27 cellular contexts compared by ENCODE assay signal in genomic region chr15:31151301-31152233, GRCh38. TPM values are rescaled to one million over a fixed set of nuclear protein-coding genes. Genes with fewer than 3 reads are reported as not detected.
A peak's percentile ranks its signal among the peaks of the same experiment; 100 is the strongest.
DNase-seq lines count a peak whose midpoint lies in the region; ATAC-seq and TF ChIP-seq lines count a peak whose summit lies in the region.
"Had no signal": no experiment of that assay in that cellular context is flagged by ENCODE, and none has a peak within 500 bp of the region (broad histone marks: within the 10 kb centered on the region; RNA-seq: fewer than 3 reads in every experiment).

No MANE protein-coding gene starts in this region.

- CTCF ChIA-PET in GM10248 (lab: Yijun Ruan, JAX): interaction anchor here (1.5 to 2.2 kb wide), 2 partner anchors 23 to 49 kb away, joined by 3 to 8 read pairs; no protein-coding TSS in a partner anchor
- CTCF ChIA-PET in WTC11 (lab: Charles Lee): interaction anchor here (0.9 to 1.3 kb wide), 3 partner anchors 22 to 284 kb away, joined by 3 to 4 read pairs (median 3); no protein-coding TSS in a partner anchor

- no peak overlapping the region for H3K23ac ChIP-seq in neuronal stem cell (ENCODE audit: low read depth, low read length, poor library complexity)

- H2BK12ac ChIP-seq in neuronal stem cell (ENCODE audit: low read length): no peak overlapping the region

- DNase-seq in GM10248 (ENCODE audit: extremely low spot score) (peak; percentile 6), WTC11 (ENCODE audit: low spot score) (no peak), neuronal stem cell (ENCODE audit: low spot score) (no peak), type B pancreatic cell (ENCODE audit: extremely low spot score, unreplicated experiment) (no peak), immature natural killer cell (no peak)
- DNase-seq: ACHN; activated CD4-positive, alpha-beta T cell treated with anti-CD3 and anti-CD28 coated beads for 36 hours; activated naive CD8-positive, alpha-beta T cell treated with anti-CD3 and anti-CD28 coated beads, Interleukin-2, amount 50 U/mL, for 24 hours; activated T-cell treated with anti-CD3 and anti-CD28 coated beads, Interleukin-2, amount 50 U/mL, for 72 hours; cortex of kidney; effector memory CD8-positive, alpha-beta T cell; erythroblast; nephron progenitor cell; pancreas; SHP77; small intestine; stimulated activated CD4-positive, alpha-beta T cell treated with anti-CD3 and anti-CD28 coated beads, Interleukin-1b, Interleukin-23, amount 100 ng/mL, for 48 hours; stimulated activated naive CD8-positive, alpha-beta T cell treated with anti-CD3 and anti-CD28 coated beads, Interleukin-15, Interleukin-2, amounts not matched to agents 100 U/mL and 50 U/mL, for 24 hours had no signal

- no peaks in the 10 kb centered on the region for H3K27me3 ChIP-seq in iPS-15b (ENCODE audit: control insufficient read depth, insufficient read depth, low read length)
- peaks cover 0 to 23% (median 0%) of the 10 kb centered on the region in 3 experiments for H3K27me3 ChIP-seq in neuronal stem cell (ENCODE audit: control insufficient read depth in 3 of 3, insufficient read depth in 3 of 3, low read depth in 1 of 3, low read length in 3 of 3)
- H3K27me3 ChIP-seq: BLaER1, foreskin keratinocyte, pancreas, testis had no signal

- peak overlapping the region; percentile 29 for H3K4me2 ChIP-seq in neuronal stem cell (ENCODE audit: insufficient read depth, low read length, poor library complexity, severe bottlenecking)
- H3K4me2 ChIP-seq: BLaER1 had no signal

- H3K36me3 ChIP-seq in iPS-15b (ENCODE audit: control insufficient read depth, insufficient read depth, low read length) (no peaks in the 10 kb centered on the region), neuronal stem cell (replicated peaks in 1 of 2; ENCODE audit: control insufficient read depth in 2 of 2, insufficient read depth in 2 of 2, low read length in 2 of 2) (no peaks in the 10 kb centered on the region)
- H3K36me3 ChIP-seq: BLaER1, pancreas had no signal

- H3K4me3 ChIP-seq in iPS-15b (ENCODE audit: low read depth, low read length): no peak overlapping the region
- peak overlapping the region in 1 of 2 donors; percentile 22 for H3K4me3 ChIP-seq in neuronal stem cell (ENCODE audit: low read length in 2 of 2)
- H3K4me3 ChIP-seq: BLaER1, pancreas, testis had no signal

- peaks cover 6% of the 10 kb centered on the region for H3K36me3 Mint-ChIP-seq in WTC11
- no peaks in the 10 kb centered on the region for H3K36me3 Mint-ChIP-seq in type B pancreatic cell
- H3K36me3 Mint-ChIP-seq in immature natural killer cell: no peaks in the 10 kb centered on the region

- peak overlapping the region; percentile 3 for H3K14ac ChIP-seq in neuronal stem cell (ENCODE audit: low read length)

- no peaks in the 10 kb centered on the region for H3K79me1 ChIP-seq in neuronal stem cell (ENCODE audit: low read depth, low read length)

- no peak for TF ChIP-seq CTCF in GM10248 (IDR thresholded peaks at IDR 0.05; ENCODE audit: control extremely low read depth, extremely low read depth, low read depth, missing control alignments)
- no peak for TF ChIP-seq CTCF in WTC11 (IDR thresholded peaks at IDR 0.05)
- no peak for TF ChIP-seq CTCF in type B pancreatic cell (conservative IDR thresholded peaks at IDR 0.05)

- H3K27me3 Mint-ChIP-seq in WTC11 (ENCODE audit: low read depth): peaks cover 3% of the 10 kb centered on the region
- H3K27me3 Mint-ChIP-seq in type B pancreatic cell: no peaks in the 10 kb centered on the region
- no peaks in the 10 kb centered on the region for H3K27me3 Mint-ChIP-seq in immature natural killer cell (ENCODE audit: low read depth in 3 of 3)
- H3K27me3 Mint-ChIP-seq: activated CD4-positive, alpha-beta T cell treated with anti-CD3 and anti-CD28 coated beads for 36 hours; activated naive CD8-positive, alpha-beta T cell treated with anti-CD3 and anti-CD28 coated beads, Interleukin-2, amount 50 U/mL, for 24 hours had no signal

- H3K9ac ChIP-seq in iPS-15b (ENCODE audit: low read depth, low read length): peak overlapping the region; percentile 9
- H3K9ac ChIP-seq in neuronal stem cell (ENCODE audit: low read depth, low read length, poor library complexity): no peak overlapping the region
- H3K9ac ChIP-seq: BLaER1 had no signal

- H3K27ac ChIP-seq in neuronal stem cell (replicated peaks; ENCODE audit: low read length): no peak overlapping the region
- H3K27ac ChIP-seq: BLaER1, foreskin keratinocyte, pancreas, testis had no signal

- peak overlapping the region; percentile 99 for H3K27ac Mint-ChIP-seq in WTC11
- H3K27ac Mint-ChIP-seq in type B pancreatic cell: no peak overlapping the region
- no peak overlapping the region for H3K27ac Mint-ChIP-seq in immature natural killer cell
- H3K27ac Mint-ChIP-seq: activated CD4-positive, alpha-beta T cell treated with anti-CD3 and anti-CD28 coated beads for 36 hours; activated naive CD8-positive, alpha-beta T cell treated with anti-CD3 and anti-CD28 coated beads, Interleukin-2, amount 50 U/mL, for 24 hours; activated T-cell treated with anti-CD3 and anti-CD28 coated beads, Interleukin-2, amount 50 U/mL, for 72 hours; effector memory CD8-positive, alpha-beta T cell; nephron progenitor cell had no signal

- H3K9me3 Mint-ChIP-seq in WTC11 (peaks cover 4% of the 10 kb centered on the region), type B pancreatic cell (no peaks in the 10 kb centered on the region), immature natural killer cell (peaks cover 0 to 1% (median 0%) of the 10 kb centered on the region in 6 donors)
- H3K9me3 Mint-ChIP-seq: activated naive CD8-positive, alpha-beta T cell treated with anti-CD3 and anti-CD28 coated beads, Interleukin-2, amount 50 U/mL, for 24 hours; activated T-cell treated with anti-CD3 and anti-CD28 coated beads, Interleukin-2, amount 50 U/mL, for 72 hours; effector memory CD8-positive, alpha-beta T cell had no signal

- H3K4ac ChIP-seq in neuronal stem cell (ENCODE audit: low read length): no peak overlapping the region

- H3K9me3 ChIP-seq in iPS-15b (ENCODE audit: control insufficient read depth, insufficient read depth, low read length) (no peaks in the 10 kb centered on the region), neuronal stem cell (replicated peaks in 1 of 2; ENCODE audit: control insufficient read depth in 2 of 2, insufficient read depth in 1 of 2, low read depth in 1 of 2, low read length in 2 of 2) (peaks cover 0 to 6% of the 10 kb centered on the region in 2 donors)
- H3K9me3 ChIP-seq: pancreas, testis had no signal

- WGBS in neuronal stem cell (ENCODE audit: extremely low coverage in 2 of 2, insufficient read length in 2 of 2, insufficient replicate concordance in 1 of 2), 2 donors: no CpG with 5 or more reads among the region's 5 CpGs

- peak overlapping the region; percentile 84 for H3K18ac ChIP-seq in neuronal stem cell (ENCODE audit: low read length)

- H2BK15ac ChIP-seq in neuronal stem cell (ENCODE audit: low read length): peak overlapping the region; percentile 26

- H3K4me1 ChIP-seq in iPS-15b (ENCODE audit: control insufficient read depth, insufficient read depth, low read length) (peaks cover 26% of the 10 kb centered on the region), neuronal stem cell (ENCODE audit: control insufficient read depth in 2 of 2, insufficient read depth in 1 of 2, low read depth in 1 of 2, low read length in 2 of 2) (peaks cover 15 to 27% of the 10 kb centered on the region in 2 donors)
- H3K4me1 ChIP-seq: pancreas, testis had no signal

- H3K4me3 Mint-ChIP-seq in WTC11 (no peak overlapping the region), type B pancreatic cell (no peak overlapping the region), immature natural killer cell (no peak overlapping the region)
- H3K4me3 Mint-ChIP-seq: activated CD4-positive, alpha-beta T cell treated with anti-CD3 and anti-CD28 coated beads for 36 hours; activated naive CD8-positive, alpha-beta T cell treated with anti-CD3 and anti-CD28 coated beads, Interleukin-2, amount 50 U/mL, for 24 hours; activated T-cell treated with anti-CD3 and anti-CD28 coated beads, Interleukin-2, amount 50 U/mL, for 72 hours; effector memory CD8-positive, alpha-beta T cell; nephron progenitor cell had no signal

- peak overlapping the region; percentile 1 for H2AFZ ChIP-seq in neuronal stem cell (ENCODE audit: low read length)

- peak overlapping the region; percentile 19 for H4K91ac ChIP-seq in neuronal stem cell (ENCODE audit: low read depth, low read length, poor library complexity)

- H2AK5ac ChIP-seq in neuronal stem cell (ENCODE audit: low read depth, low read length): peak overlapping the region; percentile 38

- H3K4me1 Mint-ChIP-seq in WTC11: peaks cover 80% of the 10 kb centered on the region
- no peaks in the 10 kb centered on the region for H3K4me1 Mint-ChIP-seq in type B pancreatic cell (ENCODE audit: unreplicated experiment)
- H3K4me1 Mint-ChIP-seq in immature natural killer cell: no peaks in the 10 kb centered on the region
- H3K4me1 Mint-ChIP-seq: activated CD4-positive, alpha-beta T cell treated with anti-CD3 and anti-CD28 coated beads for 36 hours; activated naive CD8-positive, alpha-beta T cell treated with anti-CD3 and anti-CD28 coated beads, Interleukin-2, amount 50 U/mL, for 24 hours had no signal

- no peak overlapping the region for H2BK5ac ChIP-seq in neuronal stem cell (ENCODE audit: low read length)

- ATAC-seq in WTC11: no peak
- no peak for ATAC-seq in GM21528 (IDR thresholded peaks at IDR 0.05; ENCODE audit: low FRiP score, unreplicated experiment)
- ATAC-seq in HG03175 (IDR thresholded peaks at IDR 0.05; ENCODE audit: unreplicated experiment): no peak
- ATAC-seq: activated CD4-positive, alpha-beta T cell treated with anti-CD3 and anti-CD28 coated beads for 36 hours; activated naive CD8-positive, alpha-beta T cell treated with anti-CD3 and anti-CD28 coated beads, Interleukin-2, amount 50 U/mL, for 24 hours; activated T-cell treated with anti-CD3 and anti-CD28 coated beads, Interleukin-2, amount 50 U/mL, for 72 hours; effector memory CD8-positive, alpha-beta T cell; Panc1; pancreas; stimulated activated naive CD8-positive, alpha-beta T cell treated with anti-CD3 and anti-CD28 coated beads, Interleukin-15, Interleukin-2, amounts not matched to agents 100 U/mL and 50 U/mL, for 24 hours had no signal

- POLR2A ChIA-PET in GM10248 (lab: Yijun Ruan, JAX): no interaction called here
- POLR2A ChIA-PET in WTC11 (lab: Charles Lee): no interaction called here

- H2BK120ac ChIP-seq in neuronal stem cell (ENCODE audit: low read depth, low read length): no peak overlapping the region

- H4K8ac ChIP-seq in neuronal stem cell (ENCODE audit: low read depth, low read length): no peak overlapping the region

TF ChIP-seq in WTC11, 78 proteins besides CTCF, POLR2A, EP300 and RAD21 (continues in another document):
- TF ChIP-seq ZNF232 (CRISPR knock-in tag; IDR thresholded peaks at IDR 0.05): no peak
- TF ChIP-seq GABPB1 (CRISPR knock-in tag; IDR thresholded peaks at IDR 0.05): no peak
- no peak for TF ChIP-seq ZNF317 (CRISPR knock-in tag; IDR thresholded peaks at IDR 0.05; ENCODE audit: borderline replicate concordance, low read depth)

RNA-seq across cellular contexts. Expression of gene TRPM1, which starts 50.0 kb away (rescaled TPM):
- total RNA-seq in WTC11 (2021) (0.32 to 1.2 TPM (median 0.77 TPM) in 3 replicates), type B pancreatic cell (ENCODE audit: low replicate concordance) (9.5 TPM in 1 of 2 replicates, not detected in the other)
- not detected for polyA plus RNA-seq in neuronal stem cell (2013, experiment 1 of 2)
- not detected for polyA plus RNA-seq in neuronal stem cell (2013, experiment 2 of 2)
- under 1 TPM in 1 of 3 donors, not detected in 2; 0.11 TPM for polyA plus RNA-seq in immature natural killer cell
- total RNA-seq: activated CD4-positive, alpha-beta T cell treated with anti-CD3 and anti-CD28 coated beads for 36 hours; activated T-cell treated with anti-CD3 and anti-CD28 coated beads, Interleukin-2, amount 50 U/mL, for 72 hours; astrocyte; cardiac septum; foreskin keratinocyte had no signal
- polyA plus RNA-seq: pancreas had no signal
